In the genomic region with DNA sequence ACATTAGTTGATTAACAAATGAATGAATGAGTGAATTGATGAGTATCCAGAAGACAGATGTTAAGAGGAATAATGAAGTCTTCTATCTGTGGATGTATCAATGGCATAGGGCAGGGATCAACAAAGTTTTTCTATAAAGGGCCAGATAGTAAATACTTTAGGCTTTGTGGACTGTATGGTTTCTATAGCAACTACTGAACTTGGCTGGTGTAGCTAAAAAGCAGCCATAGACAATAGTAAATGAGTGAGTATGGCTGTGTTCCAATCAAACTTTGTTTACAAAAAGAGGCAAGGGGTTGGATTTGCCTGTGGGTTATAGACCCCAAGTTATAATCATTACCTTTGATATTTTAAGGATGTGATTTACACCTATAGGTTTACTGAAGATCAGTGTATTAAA, we compare ENCODE assay signal across 20 cellular contexts.
A peak's percentile ranks its signal among the peaks of the same experiment; 100 is the strongest.
DNase-seq lines count a peak whose midpoint lies in the region; ATAC-seq and TF ChIP-seq lines count a peak whose summit lies in the region.
"Had no signal": no experiment of that assay in that cellular context is flagged by ENCODE, and none has a peak within 500 bp of the region (broad histone marks: within the 10 kb centered on the region; RNA-seq: fewer than 3 reads in every experiment).

No MANE protein-coding gene starts in this region.

- no peak for TF ChIP-seq CTCF in IMR-90 (conservative IDR thresholded peaks at IDR 0.05; ENCODE audit: low read depth, low read length)
- TF ChIP-seq CTCF in brain (conservative IDR thresholded peaks at IDR 0.05), result no peak

- no peak overlapping the region for H3K4ac ChIP-seq in IMR-90 (ENCODE audit: low read depth, low read length)

- no peak overlapping the region for H3K56ac ChIP-seq in IMR-90 (ENCODE audit: extremely low read depth, insufficient read depth, low read length)

- TF ChIP-seq POLR2A in IMR-90 (IDR thresholded peaks at IDR 0.05; ENCODE audit: low read depth, low read length), result no peak

- ATAC-seq in IMR-90 (ENCODE audit: low read depth), result no peak
- ATAC-seq in aorta (ENCODE audit: low FRiP score), result no peak
- ATAC-seq in HG03196 (IDR thresholded peaks at IDR 0.05; ENCODE audit: unreplicated experiment), result no peak

- H3K27ac ChIP-seq in BLaER1 (peak overlapping the region; percentile 84), IMR-90 (ENCODE audit: insufficient read depth, low read length) (no peak overlapping the region), aorta (ENCODE audit: low read depth in 1 of 2, low read length in 2 of 2) (no peak overlapping the region)
- no peak overlapping the region for H3K27ac ChIP-seq in effector memory CD4-positive, alpha-beta T cell (ENCODE audit: insufficient read depth, low read length, poor library complexity, severe bottlenecking)
- H3K27ac ChIP-seq: KMS-11 had no signal

- H3K36me3 ChIP-seq in BLaER1 (peaks cover 8% of the 10 kb centered on the region), IMR-90 (ENCODE audit: control insufficient read depth, insufficient read depth, low read length) (no peaks in the 10 kb centered on the region), aorta (ENCODE audit: control insufficient read depth in 1 of 2, insufficient read depth in 2 of 2, low read length in 1 of 2) (no peaks in the 10 kb centered on the region)
- H3K36me3 ChIP-seq in effector memory CD4-positive, alpha-beta T cell (ENCODE audit: control insufficient read depth, insufficient read depth, low read length), result no peaks in the 10 kb centered on the region
- H3K36me3 ChIP-seq: MG63 had no signal

- CTCF ChIA-PET in IMR-90 (lab: Yijun Ruan, JAX), result no interaction called here

- no peaks in the 10 kb centered on the region for H3K27me3 ChIP-seq in BLaER1
- no peaks in the 10 kb centered on the region for H3K27me3 ChIP-seq in IMR-90 (ENCODE audit: control insufficient read depth, insufficient read depth, low read length)
- no peaks in the 10 kb centered on the region for H3K27me3 ChIP-seq in effector memory CD4-positive, alpha-beta T cell (replicated peaks; ENCODE audit: control insufficient read depth, insufficient read depth, low read length, poor library complexity, severe bottlenecking)
- H3K27me3 ChIP-seq in aorta (ENCODE audit: control insufficient read depth in 1 of 2, insufficient read depth in 2 of 2, low read length in 1 of 2), result no peaks in the 10 kb centered on the region
- H3K27me3 ChIP-seq: MG63 had no signal

- H4K20me1 ChIP-seq in BLaER1, result peaks cover 9% of the 10 kb centered on the region; the same call in 1 of the 2 replicates
- no peaks in the 10 kb centered on the region for H4K20me1 ChIP-seq in IMR-90 (ENCODE audit: insufficient read depth, low read length)

- no TSS peak for BruUV-seq in IMR-90 (replicated peaks; lab: Mats Ljungman, UMichigan)

- H3K9ac ChIP-seq in BLaER1, result no peak overlapping the region
- H3K9ac ChIP-seq in IMR-90 (ENCODE audit: low read depth, low read length), result no peak overlapping the region
- H3K9ac ChIP-seq: KMS-11, SK-N-SH had no signal

- H3K79me1 ChIP-seq in IMR-90 (ENCODE audit: low read depth in 1 of 2, low read length in 2 of 2), result peaks cover 0 to 3% of the 10 kb centered on the region in 2 experiments; a peak in 1 of 4 replicates

- no peak overlapping the region for H3K4me3 ChIP-seq in BLaER1
- H3K4me3 ChIP-seq in IMR-90 (ENCODE audit: insufficient read depth, low read depth, low read length), result no peak overlapping the region
- no peak overlapping the region for H3K4me3 ChIP-seq in effector memory CD4-positive, alpha-beta T cell (ENCODE audit: insufficient read depth, low read depth, low read length, poor library complexity, severe bottlenecking)
- H3K4me3 ChIP-seq in aorta (ENCODE audit: low read length in 2 of 2), result no peak overlapping the region
- H3K4me3 ChIP-seq: MG63 had no signal

- TF ChIP-seq RAD21 in IMR-90 (IDR thresholded peaks at IDR 0.05; ENCODE audit: low read length), result no peak

- peak overlapping the region; percentile 55; the same call in 1 of the 2 replicates for H2BK20ac ChIP-seq in IMR-90 (ENCODE audit: low read depth, low read length)

- H2BK120ac ChIP-seq in IMR-90 (ENCODE audit: low read depth, low read length), result peak overlapping the region; percentile 25; the same call in 1 of the 2 replicates

- H3K9me1 ChIP-seq in IMR-90 (ENCODE audit: insufficient read depth, low read length), result peaks cover 3% of the 10 kb centered on the region; the same call in 1 of the 2 replicates

- peak overlapping the region in 4 of 5 experiments; percentile 32 to 99 (median 64) for H3K27ac Mint-ChIP-seq in brain
- no peak overlapping the region for H3K27ac Mint-ChIP-seq in activated CD4-positive, alpha-beta T cell treated with anti-CD3 and anti-CD28 coated beads, Interleukin-2, amount 10 ng/mL, durations not matched to agents 24 days and 14 days

- dilution Hi-C loops in IMR-90 (cut with HindIII; ENCODE audit: low sequenced_read_pairs, unreplicated experiment), result no loop called here

- POLR2A ChIA-PET in IMR-90 (lab: Charles Lee; ENCODE audit: unreplicated experiment), result no interaction called here

- H4K5ac ChIP-seq in IMR-90 (ENCODE audit: low read depth, low read length), result no peak overlapping the region

- H3K4me1 ChIP-seq in BLaER1 (peaks cover 75% of the 10 kb centered on the region), IMR-90 (ENCODE audit: control insufficient read depth, insufficient read depth, low read length) (peaks cover 10% of the 10 kb centered on the region), aorta (ENCODE audit: control insufficient read depth in 1 of 2, insufficient read depth in 2 of 2, low read length in 2 of 2) (peaks cover 0 to 1% of the 10 kb centered on the region in 2 donors)
- H3K4me1 ChIP-seq in effector memory CD4-positive, alpha-beta T cell (ENCODE audit: control insufficient read depth, insufficient read depth, low read length, poor library complexity, severe bottlenecking), result no peaks in the 10 kb centered on the region

- no peak overlapping the region for H3K14ac ChIP-seq in IMR-90 (replicated peaks; ENCODE audit: low read depth, low read length)

- H4K8ac ChIP-seq in IMR-90 (ENCODE audit: low read depth in 2 of 2, low read length in 2 of 2), result no peak overlapping the region

- H2AFZ ChIP-seq in IMR-90 (replicated peaks; ENCODE audit: low read length, poor library complexity), result no peak overlapping the region

- H3K9me3 Mint-ChIP-seq in brain, result no peaks in the 10 kb centered on the region
- H3K9me3 Mint-ChIP-seq in activated CD4-positive, alpha-beta T cell treated with anti-CD3 and anti-CD28 coated beads, Interleukin-2, amount 10 ng/mL, durations not matched to agents 24 days and 14 days, result no peaks in the 10 kb centered on the region
- H3K9me3 Mint-ChIP-seq: CD14-positive monocyte had no signal

- no peak overlapping the region for H2BK5ac ChIP-seq in IMR-90 (ENCODE audit: low read depth, low read length, poor library complexity, severe bottlenecking)

- no peak overlapping the region for H3K18ac ChIP-seq in IMR-90 (ENCODE audit: low read depth, low read length)

- DNase-seq in IMR-90 (no peak), NCI-H345 treated with DMSO at 0.1 percent for 48 hours (lab: John Stamatoyannopoulos, UW; ENCODE audit: unreplicated experiment) (peak; percentile 12), aorta (no peak)
- no peak for DNase-seq in effector memory CD4-positive, alpha-beta T cell
- no peak for DNase-seq in activated CD4-positive, alpha-beta T cell treated with anti-CD3 and anti-CD28 coated beads, Interleukin-2, amount 10 ng/mL, durations not matched to agents 24 days and 14 days
- DNase-seq: DMS79 treated with DMSO at 0.1 percent for 48 hours, GOT3, MG63, NCI-H1930, NCI-H2227 treated with DMSO at 0.1 percent for 48 hours, NCI-H526 treated with DMSO at 0.1 percent for 48 hours, SHP77, SK-N-SH, T-helper 1 cell, T1000 had no signal

- H3K4me3 Mint-ChIP-seq in brain, result no peak overlapping the region
- H3K4me3 Mint-ChIP-seq in activated CD4-positive, alpha-beta T cell treated with anti-CD3 and anti-CD28 coated beads, Interleukin-2, amount 10 ng/mL, durations not matched to agents 24 days and 14 days, result no peak overlapping the region
- H3K4me3 Mint-ChIP-seq: CD14-positive monocyte had no signal

- H3K23ac ChIP-seq in IMR-90 (ENCODE audit: low read depth, low read length), result no peak overlapping the region

- no peak overlapping the region for H2BK15ac ChIP-seq in IMR-90 (ENCODE audit: low read depth, low read length)

- H3K4me2 ChIP-seq in BLaER1 (peak overlapping the region; percentile 68), IMR-90 (ENCODE audit: low read depth, low read length) (no peak overlapping the region)
- H3K4me2 ChIP-seq: KMS-11, SK-N-SH had no signal

- H3K36me3 Mint-ChIP-seq in brain, result peaks cover 14% of the 10 kb centered on the region
- no peaks in the 10 kb centered on the region for H3K36me3 Mint-ChIP-seq in activated CD4-positive, alpha-beta T cell treated with anti-CD3 and anti-CD28 coated beads, Interleukin-2, amount 10 ng/mL, durations not matched to agents 24 days and 14 days (ENCODE audit: low read depth)
- H3K36me3 Mint-ChIP-seq: CD14-positive monocyte had no signal

- no peaks in the 10 kb centered on the region for H3K27me3 Mint-ChIP-seq in brain
- peaks cover 14% of the 10 kb centered on the region for H3K27me3 Mint-ChIP-seq in activated CD4-positive, alpha-beta T cell treated with anti-CD3 and anti-CD28 coated beads, Interleukin-2, amount 10 ng/mL, durations not matched to agents 24 days and 14 days

- no peak overlapping the region for H4K91ac ChIP-seq in IMR-90 (ENCODE audit: insufficient read depth, low read depth, low read length)

- H3K4me1 Mint-ChIP-seq in brain, result peaks cover 80% of the 10 kb centered on the region
- peaks cover 2% of the 10 kb centered on the region for H3K4me1 Mint-ChIP-seq in activated CD4-positive, alpha-beta T cell treated with anti-CD3 and anti-CD28 coated beads, Interleukin-2, amount 10 ng/mL, durations not matched to agents 24 days and 14 days

- in situ Hi-C loops in IMR-90 (cut with MboI; ENCODE audit: low sequenced_read_pairs), result no loop called here

- H3K9me3 ChIP-seq in BLaER1 (no peaks in the 10 kb centered on the region), IMR-90 (ENCODE audit: control insufficient read depth, insufficient read depth, low read length) (no peaks in the 10 kb centered on the region), aorta (ENCODE audit: control insufficient read depth, low read length) (no peaks in the 10 kb centered on the region)
- H3K9me3 ChIP-seq in effector memory CD4-positive, alpha-beta T cell (ENCODE audit: control insufficient read depth, low read length), result no peaks in the 10 kb centered on the region
- H3K9me3 ChIP-seq: MG63, SK-N-SH had no signal

- no peak overlapping the region for H2AK9ac ChIP-seq in IMR-90 (replicated peaks; ENCODE audit: low read depth, low read length, poor library complexity)

- intact Hi-C loops in IMR-90 (cut with micrococcal nuclease) (loop anchor here (10.0 kb wide), 1 partner anchor 1502 kb away; no protein-coding TSS in a partner anchor), aorta (cut with DNase I) (no loop called here)
- intact Hi-C loops in activated CD4-positive, alpha-beta T cell treated with anti-CD3 and anti-CD28 coated beads, Interleukin-2, amount 10 ng/mL, durations not matched to agents 24 days and 14 days (cut with micrococcal nuclease), result no loop called here

- H2AK5ac ChIP-seq in IMR-90 (ENCODE audit: low read depth, low read length), result no peak overlapping the region

TF ChIP-seq in IMR-90, 13 proteins besides CTCF, POLR2A, EP300 and RAD21:
- TF ChIP-seq MAZ (IDR thresholded peaks at IDR 0.05; ENCODE audit: borderline replicate concordance, low read depth, low read length) (no peak), RFX5 (IDR thresholded peaks at IDR 0.05; ENCODE audit: low read depth, low read length) (no peak), NFE2L2 (IDR thresholded peaks at IDR 0.05; ENCODE audit: low read depth, low read length) (no peak)
